In genomic region chr11:102914238-102915043, GRCh38 we compare ENCODE assay signal across 8 cellular contexts. TPM values are rescaled to one million over a fixed set of nuclear protein-coding genes. Genes with fewer than 3 reads are reported as not detected.
A peak's percentile ranks its signal among the peaks of the same experiment; 100 is the strongest.
DNase-seq lines count a peak whose midpoint lies in the region; ATAC-seq and TF ChIP-seq lines count a peak whose summit lies in the region.

No MANE protein-coding gene starts in this region.

- 0 out of 2 replicates have a peak overlapping the region, but pooled peaks have one; percentile 3 for H2AFZ ChIP-seq in Loucy (ENCODE audit: low read length)

- no peaks in the 10 kb centered on the region for H3K9me2 ChIP-seq in Loucy (replicated peaks; ENCODE audit: low read depth, low read length)

- DNase-seq in cardiac muscle cell (ENCODE audit: low read depth in 1 of 2, low spot score in 1 of 2) (peak; percentile 59 to 68), Right ventricle myocardium inferior (ENCODE audit: missing footprints) (no peak), dedifferentiated amniotic fluid mesenchymal stem cell (ENCODE audit: extremely low spot score) (peak; percentile 58), mucosa of gallbladder (ENCODE audit: low spot score) (peak; percentile 62)
- no peak for DNase-seq in activated CD8-positive, alpha-beta memory T cell treated with anti-CD3 and anti-CD28 coated beads, Interleukin-2, amount 50 U/mL, for 48 hours
- no peak for DNase-seq in effector CD8-positive, alpha-beta T cell (lab: John Stamatoyannopoulos, UW)

- H3K4me3 ChIP-seq in cardiac muscle cell (no peak overlapping the region), Loucy (ENCODE audit: low read length, poor library complexity, severe bottlenecking) (no peak overlapping the region)

- H3K27me3 ChIP-seq in cardiac muscle cell (no peaks in the 10 kb centered on the region), Loucy (ENCODE audit: insufficient read depth, low read length, poor library complexity, severe bottlenecking) (no peaks in the 10 kb centered on the region)

- intact Hi-C loops in Right ventricle myocardium inferior (cut with DNase I) = no loop called here

- H3K79me2 ChIP-seq in Loucy (ENCODE audit: insufficient read depth, low read length) = no peaks in the 10 kb centered on the region

- ATAC-seq in Right ventricle myocardium inferior (no peak), GM21390 (IDR thresholded peaks at IDR 0.05; ENCODE audit: unreplicated experiment) (no peak)

- H3K9ac ChIP-seq in Loucy (ENCODE audit: low read depth, low read length, poor library complexity, severe bottlenecking) = no peak overlapping the region

- H3K4me1 ChIP-seq in cardiac muscle cell (ENCODE audit: low read depth) = peaks cover 18% of the 10 kb centered on the region
- no peaks in the 10 kb centered on the region for H3K4me1 ChIP-seq in Loucy (ENCODE audit: insufficient read depth, low read length, poor library complexity, severe bottlenecking)

- no peaks in the 10 kb centered on the region for H3K36me3 ChIP-seq in cardiac muscle cell
- no peaks in the 10 kb centered on the region for H3K36me3 ChIP-seq in Loucy (ENCODE audit: insufficient read depth, low read length)

- H3K4me2 ChIP-seq in Loucy (ENCODE audit: low read depth, low read length, poor library complexity, severe bottlenecking) = no peak overlapping the region

- TF ChIP-seq CTCF in cardiac muscle cell (IDR thresholded peaks at IDR 0.05; ENCODE audit: low read depth, low read length) (peak; percentile 75), Loucy (conservative IDR thresholded peaks at IDR 0.05; ENCODE audit: low read length) (peak; percentile 71)

- peak overlapping the region; percentile 80 for H3K27ac ChIP-seq in cardiac muscle cell

- H3K9me3 ChIP-seq in cardiac muscle cell (ENCODE audit: low read depth) (no peaks in the 10 kb centered on the region), Loucy (ENCODE audit: insufficient read depth, low read depth, low read length) (no peaks in the 10 kb centered on the region)

- no peaks in the 10 kb centered on the region for H4K20me1 ChIP-seq in Loucy (ENCODE audit: insufficient read depth, low read length, poor library complexity, severe bottlenecking)

- no peaks in the 10 kb centered on the region for H3F3A ChIP-seq in Loucy (ENCODE audit: low read depth)

RNA-seq across cellular contexts. Expression of gene MMP12, which starts 39.7 kb away (rescaled TPM):
- not detected in 2 replicates for total RNA-seq in cardiac muscle cell
- polyA plus RNA-seq in cardiac muscle cell = not detected in 2 replicates
- total RNA-seq in Right ventricle myocardium inferior = not detected
- total RNA-seq in mucosa of gallbladder = 1.7 TPM

RNA-seq across cellular contexts. Expression of gene MMP13, which starts 41.1 kb away (rescaled TPM):
- not detected in 2 replicates for total RNA-seq in cardiac muscle cell
- not detected in 2 replicates for polyA plus RNA-seq in cardiac muscle cell
- not detected for total RNA-seq in Right ventricle myocardium inferior
- not detected for total RNA-seq in mucosa of gallbladder

Comparison
In these comparisons a context has a peak if more than half of its experiments do, and no peak if none do; other contexts are left out.
1. DNase-seq: peak in cardiac muscle cell (2 of 2), dedifferentiated amniotic fluid mesenchymal stem cell (single experiment) and mucosa of gallbladder (single experiment); none in Right ventricle myocardium inferior (single experiment), activated CD8-positive, alpha-beta memory T cell treated with anti-CD3 and anti-CD28 coated beads, Interleukin-2, amount 50 U/mL, for 48 hours (single experiment) and effector CD8-positive, alpha-beta T cell (single experiment).